In the genomic region with DNA sequence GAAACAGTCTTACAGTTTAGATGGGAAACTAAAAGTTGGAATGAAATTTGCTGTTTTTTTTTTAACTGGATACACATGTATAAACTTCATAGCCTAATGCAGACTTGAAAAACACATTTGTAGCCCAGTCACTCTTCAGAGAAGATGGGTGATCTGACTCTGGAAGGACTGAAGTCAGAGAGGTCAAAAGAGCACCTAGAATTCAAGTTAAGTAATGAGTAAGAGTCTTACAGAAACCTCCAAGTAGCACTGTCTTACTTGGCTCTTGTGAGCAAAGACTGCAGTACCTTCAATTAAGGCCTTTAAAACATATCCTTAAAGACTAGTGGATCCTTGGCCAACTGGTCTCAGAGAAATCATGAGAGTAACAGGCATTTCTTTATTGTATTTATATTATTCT, we compare ENCODE assay signal across 26 cellular contexts.
"Had no signal": no experiment of that assay in that cellular context is flagged by ENCODE, and none has a peak within 500 bp of the region (broad histone marks: within the 10 kb centered on the region; RNA-seq: fewer than 3 reads in every experiment).

No MANE protein-coding gene starts in this region.

- H3K4me3 Mint-ChIP-seq: immature natural killer cell; natural killer cell treated with Interleukin-12 subunit alpha and Interleukin-12 subunit beta and Interleukin-15 and Interleukin-18, amount 100 ng/mL, for 72 hours; stimulated activated naive B cell treated with anti-CD40 and anti-IgM and Interleukin-4, amounts not matched to agents 10 μg/mL and 1 μg/mL and 100 μg/mL, for 72 hours; stimulated activated naive CD8-positive, alpha-beta T cell treated with anti-CD3 and anti-CD28 coated beads, Interleukin-15, amount 100 ng/mL, for 72 hours had no signal

- H3K27ac ChIP-seq: dorsolateral prefrontal cortex, foreskin keratinocyte, pancreas, spleen, thoracic aorta had no signal

- H3K4me3 ChIP-seq: dorsolateral prefrontal cortex, lung, pancreas, spleen, thoracic aorta, transverse colon had no signal

- H3K27me3 ChIP-seq: dorsolateral prefrontal cortex, foreskin keratinocyte, pancreas, spleen, transverse colon had no signal

- ATAC-seq: esophagus mucosa; foreskin keratinocyte; left colon; left ventricle myocardium superior; natural killer cell treated with Interleukin-12 subunit alpha and Interleukin-12 subunit beta and Interleukin-15 and Interleukin-18, amount 100 ng/mL, for 72 hours; pancreas; right cardiac atrium; stimulated activated naive B cell treated with anti-CD40 and anti-IgM and Interleukin-4, amounts not matched to agents 10 μg/mL and 1 μg/mL and 100 μg/mL, for 72 hours; stimulated activated naive CD8-positive, alpha-beta T cell treated with anti-CD3 and anti-CD28 coated beads, Interleukin-15, amount 100 ng/mL, for 72 hours had no signal

- H3K9me3 ChIP-seq: pancreas, spleen, thoracic aorta, transverse colon had no signal

- H3K27me3 Mint-ChIP-seq: natural killer cell treated with Interleukin-12 subunit alpha and Interleukin-12 subunit beta and Interleukin-15 and Interleukin-18, amount 100 ng/mL, for 72 hours; progenitor cell of endocrine pancreas; stimulated activated naive B cell treated with anti-CD40 and anti-IgM and Interleukin-4, amounts not matched to agents 10 μg/mL and 1 μg/mL and 100 μg/mL, for 72 hours; stimulated activated naive CD8-positive, alpha-beta T cell treated with anti-CD3 and anti-CD28 coated beads, Interleukin-15, amount 100 ng/mL, for 72 hours had no signal

- DNase-seq: cortex of kidney; dorsolateral prefrontal cortex; effector CD8-positive, alpha-beta T cell; foreskin keratinocyte; immature natural killer cell; kidney; left colon; left ventricle myocardium superior; mesenchymal stem cell; midbrain; occipital lobe; pancreas; right cardiac atrium; spleen; stimulated activated CD4-positive, alpha-beta T cell treated with anti-CD3 and anti-CD28 coated beads, Interleukin-15, amount 100 ng/mL, for 24 hours; stimulated activated CD4-positive, alpha-beta T cell treated with anti-CD3 and anti-CD28 coated beads, Interleukin-1b, Interleukin-23, amount 100 ng/mL, for 48 hours; stimulated activated CD4-positive, alpha-beta T cell treated with anti-CD3 and anti-CD28 coated beads, Interleukin-4, amount 100 ng/mL, for 24 hours; stimulated activated naive B cell treated with anti-CD40 and anti-IgM and Interleukin-4, amounts not matched to agents 10 μg/mL and 1 μg/mL and 100 μg/mL, for 72 hours; stimulated activated naive CD8-positive, alpha-beta T cell treated with anti-CD3 and anti-CD28 coated beads, Interleukin-15, amount 100 ng/mL, for 72 hours; substantia nigra; transverse colon had no signal

- FAIRE-seq: kidney had no signal

- H3K27ac Mint-ChIP-seq: natural killer cell treated with Interleukin-12 subunit alpha and Interleukin-12 subunit beta and Interleukin-15 and Interleukin-18, amount 100 ng/mL, for 72 hours; progenitor cell of endocrine pancreas; stimulated activated naive B cell treated with anti-CD40 and anti-IgM and Interleukin-4, amounts not matched to agents 10 μg/mL and 1 μg/mL and 100 μg/mL, for 72 hours had no signal

- H3K9me3 Mint-ChIP-seq: immature natural killer cell; natural killer cell treated with Interleukin-12 subunit alpha and Interleukin-12 subunit beta and Interleukin-15 and Interleukin-18, amount 100 ng/mL, for 72 hours; stimulated activated naive B cell treated with anti-CD40 and anti-IgM and Interleukin-4, amounts not matched to agents 10 μg/mL and 1 μg/mL and 100 μg/mL, for 72 hours; stimulated activated naive CD8-positive, alpha-beta T cell treated with anti-CD3 and anti-CD28 coated beads, Interleukin-15, amount 100 ng/mL, for 72 hours had no signal

- H3K4me1 ChIP-seq: foreskin keratinocyte, pancreas, spleen, transverse colon had no signal

- H3K4me1 Mint-ChIP-seq: immature natural killer cell; stimulated activated naive CD8-positive, alpha-beta T cell treated with anti-CD3 and anti-CD28 coated beads, Interleukin-15, amount 100 ng/mL, for 72 hours had no signal
